ENCODE assay signal across 8 cellular contexts in the genomic region with DNA sequence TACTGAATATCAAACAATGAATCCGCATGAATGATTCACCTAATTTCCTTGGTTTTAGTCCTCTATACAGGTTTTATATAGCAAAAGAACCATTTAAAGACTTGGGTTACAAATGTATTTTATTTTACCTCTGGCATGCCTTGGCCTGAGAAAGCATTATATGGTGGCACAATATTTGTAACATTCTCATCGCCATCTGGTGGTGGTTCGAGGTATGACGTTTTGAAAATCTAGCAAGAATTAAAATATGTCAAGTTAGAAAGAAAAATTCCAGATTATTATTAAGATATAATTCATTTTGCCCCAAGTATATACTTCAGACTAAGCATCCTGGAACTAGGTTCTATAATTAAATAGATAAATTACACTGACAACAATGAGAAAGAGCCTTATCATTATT.
DNase-seq lines count a peak whose midpoint lies in the region; ATAC-seq, FAIRE-seq and TF ChIP-seq lines count a peak whose summit lies in the region.
"Not testable (repeated sequence)": the region's sequence is repeated elsewhere in the genome, so short reads cannot be mapped to it uniquely, and the experiment has no call there.

No MANE protein-coding gene starts in this region.

- not testable (repeated sequence) for H3K36me3 ChIP-seq in astrocyte (ENCODE audit: insufficient read depth, low read length)

- not testable (repeated sequence) for H3K4me2 ChIP-seq in astrocyte (ENCODE audit: low read length)

- H3K9me3 ChIP-seq in astrocyte (ENCODE audit: insufficient read depth, low read depth, low read length), result not testable (repeated sequence)

- not testable (repeated sequence) for H3K4me3 ChIP-seq in AG09309 (ENCODE audit: control insufficient read depth, low read depth, low read length); astrocyte (ENCODE audit: insufficient read depth, low read depth, low read length); fibroblast of mammary gland (ENCODE audit: control insufficient read depth, low read depth, low read length)

- H3K9ac ChIP-seq in astrocyte (ENCODE audit: low read length), result not testable (repeated sequence)

- not testable (repeated sequence) for H2AFZ ChIP-seq in astrocyte (ENCODE audit: low read depth, low read length)

- H3K27ac ChIP-seq in astrocyte (ENCODE audit: low read depth, low read length), result not testable (repeated sequence)

- TF ChIP-seq CTCF in AG09309 (IDR thresholded peaks at IDR 0.05; ENCODE audit: control insufficient read depth, insufficient read depth, low read depth, low read length, missing control alignments) (peak; percentile 44), GM13976 (IDR thresholded peaks at IDR 0.05; ENCODE audit: borderline replicate concordance, control extremely low read depth, extremely low read depth, insufficient read depth, missing control alignments) (peak; percentile 44), astrocyte (IDR thresholded peaks at IDR 0.05; ENCODE audit: insufficient read depth, low read depth, low read length) (peak; percentile 30), fibroblast of mammary gland (conservative IDR thresholded peaks at IDR 0.05; ENCODE audit: control insufficient read depth, insufficient read depth, low read depth, low read length) (peak; percentile 31)

- intact Hi-C loops in activated CD4-positive, alpha-beta T cell treated with anti-CD3 and anti-CD28 coated beads for 36 hours (cut with DNase I, micrococcal nuclease), result not testable (repeated sequence)

- in situ Hi-C loops in GM13976 (cut with MboI; ENCODE audit: low sequenced_read_pairs, unreplicated experiment), result not testable (repeated sequence)

- POLR2A ChIA-PET in activated CD4-positive, alpha-beta T cell treated with anti-CD3 and anti-CD28 coated beads for 36 hours (lab: Charles Lee), result not testable (repeated sequence)

- peaks cover 29% of the 10 kb centered on the region for H3K27me3 Mint-ChIP-seq in activated CD4-positive, alpha-beta T cell treated with anti-CD3 and anti-CD28 coated beads for 36 hours
- not testable (repeated sequence) for H3K27me3 Mint-ChIP-seq in astrocyte (ENCODE audit: low read depth, unreplicated experiment)

- not testable (repeated sequence) for H3K4me1 Mint-ChIP-seq in activated CD4-positive, alpha-beta T cell treated with anti-CD3 and anti-CD28 coated beads for 36 hours; astrocyte (ENCODE audit: low read depth, unreplicated experiment)

- not testable (repeated sequence) for H4K20me1 ChIP-seq in astrocyte (ENCODE audit: insufficient read depth, low read length)

- H3K9me3 Mint-ChIP-seq in activated CD4-positive, alpha-beta T cell treated with anti-CD3 and anti-CD28 coated beads for 36 hours (ENCODE audit: low read depth); astrocyte (ENCODE audit: unreplicated experiment): not testable (repeated sequence)

- H3K27ac Mint-ChIP-seq in activated CD4-positive, alpha-beta T cell treated with anti-CD3 and anti-CD28 coated beads for 36 hours; astrocyte (ENCODE audit: unreplicated experiment): not testable (repeated sequence)

- not testable (repeated sequence) for DNase-seq in AG09309 (ENCODE audit: low read depth); GM13976 (ENCODE audit: low spot score); astrocyte (ENCODE audit: low read depth)
- DNase-seq in NCI-H82 (lab: John Stamatoyannopoulos, UW) (peak; percentile 6), fibroblast of mammary gland (ENCODE audit: low read depth) (peak; percentile 21), mucosa of gallbladder (ENCODE audit: low spot score) (peak; percentile 21)
- DNase-seq in activated CD4-positive, alpha-beta T cell treated with anti-CD3 and anti-CD28 coated beads for 36 hours, result peak; percentile 46
- peak; percentile 45 for DNase-seq in stimulated activated CD4-positive, alpha-beta T cell treated with anti-CD3 and anti-CD28 coated beads, Interleukin-4, amount 100 ng/mL, for 24 hours

- not testable (repeated sequence) for FAIRE-seq in astrocyte (lab: Jason Lieb, UNC)

- CTCF ChIA-PET in activated CD4-positive, alpha-beta T cell treated with anti-CD3 and anti-CD28 coated beads for 36 hours (lab: Charles Lee), result not testable (repeated sequence)

- not testable (repeated sequence) for H3K4me3 Mint-ChIP-seq in activated CD4-positive, alpha-beta T cell treated with anti-CD3 and anti-CD28 coated beads for 36 hours; astrocyte (ENCODE audit: unreplicated experiment)

- not testable (repeated sequence) for ATAC-seq in activated CD4-positive, alpha-beta T cell treated with anti-CD3 and anti-CD28 coated beads for 36 hours

- not testable (repeated sequence) for H3K4me1 ChIP-seq in astrocyte (ENCODE audit: insufficient read depth, low read length)

- H3K36me3 Mint-ChIP-seq in activated CD4-positive, alpha-beta T cell treated with anti-CD3 and anti-CD28 coated beads for 36 hours (ENCODE audit: low read depth); astrocyte (ENCODE audit: low read depth, unreplicated experiment): not testable (repeated sequence)

- H3K27me3 ChIP-seq in astrocyte (ENCODE audit: insufficient read depth, low read length), result not testable (repeated sequence)

- not testable (repeated sequence) for H3K79me2 ChIP-seq in astrocyte (ENCODE audit: insufficient read depth, low read length)
